Comparison of ENCODE assay signal across 8 cellular contexts in the genomic region with DNA sequence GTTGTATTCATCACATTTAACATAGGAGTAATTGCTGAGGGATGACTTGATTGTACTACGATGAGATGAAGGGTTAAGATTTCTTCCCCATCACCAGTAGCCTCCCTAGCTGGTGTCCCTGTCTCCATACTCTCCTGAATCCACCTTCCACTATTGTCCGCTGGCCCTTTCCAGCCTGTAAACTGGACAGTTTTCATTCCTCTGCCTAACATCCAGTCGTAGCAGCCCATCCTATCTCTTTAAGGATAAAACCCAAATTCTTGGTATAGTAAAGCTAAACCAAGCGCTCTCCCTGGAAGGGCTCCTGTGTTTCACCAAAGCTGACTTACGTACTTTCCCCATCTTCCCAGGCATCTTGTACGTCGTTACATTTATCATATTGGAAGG. TPM values are rescaled to one million over a fixed set of nuclear protein-coding genes. Genes with fewer than 3 reads are reported as not detected.
A peak's percentile ranks its signal among the peaks of the same experiment; 100 is the strongest.
DNase-seq lines count a peak whose midpoint lies in the region; ATAC-seq and TF ChIP-seq lines count a peak whose summit lies in the region.

No MANE protein-coding gene starts in this region.

- peak; percentile 48 for DNase-seq in A673 (ENCODE audit: low spot score)
- DNase-seq in ELF-1 (ENCODE audit: low read depth, low spot score) = peak; percentile 57
- DNase-seq in NCI-H69 (lab: John Stamatoyannopoulos, UW) = peak; percentile 80
- DNase-seq in MCF 10A (ENCODE audit: unreplicated experiment) = peak; percentile 77
- DNase-seq in left colon = no peak
- DNase-seq in stomach = no peak
- DNase-seq in superior temporal gyrus (ENCODE audit: extremely low spot score) = no peak

- H3K4me1 ChIP-seq in A673 (ENCODE audit: insufficient read depth, low read length, poor library complexity, severe bottlenecking) (peaks cover 23% of the 10 kb centered on the region), stomach (peaks cover 19 to 66% (median 45%) of the 10 kb centered on the region in 4 donors)

- 1 to 2% (median 1%) methylated on average over 7 of the region's 7 CpGs for WGBS in stomach, 5 donors

- no peak for TF ChIP-seq EP300 in stomach (IDR thresholded peaks at IDR 0.05)

- H3K4me3 Mint-ChIP-seq in MCF 10A (ENCODE audit: unreplicated experiment) = peak overlapping the region; percentile 81

- H3K27me3 ChIP-seq in A673 (replicated peaks; ENCODE audit: insufficient read depth, low read depth, low read length, poor library complexity) (no peaks in the 10 kb centered on the region), stomach (no peaks in the 10 kb centered on the region)

- no peaks in the 10 kb centered on the region for H3K27me3 Mint-ChIP-seq in MCF 10A (ENCODE audit: insufficient read depth, unreplicated experiment)

- BruUV-seq in A673 (replicated peaks; lab: Mats Ljungman, UMichigan) = TSS peak; percentile 56
- TSS peak; percentile 56 for BruUV-seq in MCF 10A (replicated peaks; lab: Mats Ljungman, UMichigan)

- peak; percentile 22 for ATAC-seq in left colon
- no peak for ATAC-seq in GM21390 (IDR thresholded peaks at IDR 0.05; ENCODE audit: unreplicated experiment)

- CTCF ChIA-PET in A673 (lab: Charles Lee) (interaction anchor here (0.9 to 1.6 kb wide), 3 partner anchors 35 to 206 kb away, joined by 3 to 6 read pairs (median 3); no protein-coding TSS in a partner anchor), MCF 10A (lab: Yijun Ruan, JAX) (interaction anchor here (0.5 to 5.7 kb wide), 19 partner anchors 11 to 251 kb away, joined by 3 to 52 read pairs (median 4); a partner anchor contains a TSS)

- intact Hi-C loops in A673 (cut with micrococcal nuclease; ENCODE audit: unreplicated experiment) = loop anchor here (10.0 kb wide), 1 partner anchor 209 kb away; no protein-coding TSS in a partner anchor
- intact Hi-C loops in MCF 10A (cut with micrococcal nuclease) = loop anchor here (1.0 to 10.0 kb wide), 2 partner anchors 206 to 381 kb away; a partner anchor contains a TSS
- intact Hi-C loops in left colon (cut with DNase I, micrococcal nuclease) = loop anchor here in 1 of 2 donors (10.0 kb wide), 1 partner anchor 139 kb away; no protein-coding TSS in a partner anchor
- intact Hi-C loops in stomach (cut with DNase I; ENCODE audit: low total_unique reads) = loop anchor here (10.0 kb wide), 1 partner anchor 129 kb away; a partner anchor contains a TSS

- H3K36me3 ChIP-seq in A673 (ENCODE audit: insufficient read depth, low read length, poor library complexity, severe bottlenecking) = peaks cover 19% of the 10 kb centered on the region
- peaks cover 0 to 26% (median 4%) of the 10 kb centered on the region in 4 donors for H3K36me3 ChIP-seq in stomach

- peaks cover 80% of the 10 kb centered on the region for H3K36me3 Mint-ChIP-seq in MCF 10A (ENCODE audit: insufficient read depth, unreplicated experiment)

- H3K4me3 ChIP-seq in A673 (ENCODE audit: low read depth, low read length, poor library complexity, severe bottlenecking) (peak overlapping the region; percentile 72), stomach (peak overlapping the region; percentile 67 to 85 (median 76))

- no peak for TF ChIP-seq POLR2A in stomach (IDR thresholded peaks at IDR 0.05)

- POLR2A ChIA-PET in A673 (lab: Charles Lee; ENCODE audit: low non-redundant PET) (interaction anchor here (1.0 kb wide), 1 partner anchor 27 kb away, joined by 13 read pairs; no protein-coding TSS in a partner anchor), MCF 10A (lab: Yijun Ruan, JAX) (interaction anchor here (0.5 to 24.3 kb wide), 35 partner anchors 8 to 1730 kb away, joined by 3 to 1456 read pairs (median 4); a partner anchor contains a TSS)

- no peaks in the 10 kb centered on the region for H3K9me3 Mint-ChIP-seq in MCF 10A (ENCODE audit: unreplicated experiment)

- H3K27ac ChIP-seq in A673 (ENCODE audit: low read depth, low read length, poor library complexity, severe bottlenecking) (peak overlapping the region; percentile 97), stomach (peak overlapping the region; percentile 86 to 100 (median 100))

- H3K9me3 ChIP-seq in A673 (ENCODE audit: low read depth, low read length, poor library complexity, severe bottlenecking) (no peaks in the 10 kb centered on the region), stomach (no peaks in the 10 kb centered on the region)

- peaks cover 39% of the 10 kb centered on the region for H3K4me1 Mint-ChIP-seq in MCF 10A (ENCODE audit: insufficient read depth, unreplicated experiment)

- peak overlapping the region; percentile 99 for H3K27ac Mint-ChIP-seq in MCF 10A (ENCODE audit: low read depth, unreplicated experiment)

- TF ChIP-seq CTCF in A673 (conservative IDR thresholded peaks at IDR 0.05; ENCODE audit: low read depth, low read length) (no peak), MCF 10A (IDR thresholded peaks at IDR 0.05; ENCODE audit: unreplicated experiment) (no peak), stomach (IDR thresholded peaks at IDR 0.05) (no peak)

RNA-seq across cellular contexts. Expression of a gene that starts 0.7 kb away (rescaled TPM):
- total RNA-seq in A673 (2021) (48.0 and 59.0 TPM in 2 replicates), MCF 10A (2022) (44.6 and 46.1 TPM in 2 replicates), left colon (10 to 100 TPM; 21.8 to 30.5 TPM), stomach (10 to 100 TPM in 3 of 5 donors, 1 to 10 TPM in 2; 5.5 to 58.0 (median 28.0) TPM)
- polyA plus RNA-seq in stomach = 10 to 100 TPM; 55.4 to 65.7 (median 60.0) TPM

RNA-seq across cellular contexts. Expression of a gene that starts 28.2 kb away (rescaled TPM):
- total RNA-seq in A673 (2021) = 720 and 746 TPM in 2 replicates
- 454 and 572 TPM in 2 replicates for total RNA-seq in MCF 10A (2022)
- total RNA-seq in left colon = 100 to 1,000 TPM; 188 to 225 TPM
- total RNA-seq in stomach = 100 to 1,000 TPM; 308 to 533 (median 327) TPM
- 100 to 1,000 TPM in 1 of 3 donors, 10 to 100 TPM in 2; 76.3 to 132 (median 94.9) TPM for polyA plus RNA-seq in stomach

Comparison
In these comparisons a context has a peak if more than half of its experiments do, and no peak if none do; other contexts are left out.
1. DNase-seq: peak in A673 (single experiment), ELF-1 (single experiment), NCI-H69 (single experiment) and MCF 10A (single experiment); none in left colon (0 of 2), stomach (single experiment) and superior temporal gyrus (single experiment).